Comparison of ENCODE assay signal across 25 cellular contexts in the genomic region with DNA sequence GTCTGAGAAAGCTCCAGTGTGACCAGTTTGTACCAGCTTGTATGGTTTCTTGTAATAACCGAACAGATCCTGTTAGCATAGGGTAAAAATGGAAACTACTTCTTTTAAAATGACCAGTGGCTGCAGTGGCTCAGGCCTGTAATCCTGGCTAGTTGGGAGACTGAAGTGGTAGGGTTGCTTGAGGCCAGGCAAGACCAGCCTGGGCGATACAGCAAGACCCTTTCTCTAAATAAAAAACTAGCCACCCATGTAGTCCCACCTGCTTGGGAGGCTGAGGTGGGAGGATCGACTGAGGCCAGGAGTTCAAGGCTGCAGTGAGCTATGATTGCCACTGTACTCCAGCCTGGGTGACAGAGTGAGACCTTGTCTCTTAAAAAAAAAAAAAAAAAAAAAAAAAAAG. TPM values are rescaled to one million over a fixed set of nuclear protein-coding genes. Genes with fewer than 3 reads are reported as not detected.
DNase-seq lines count a peak whose midpoint lies in the region; ATAC-seq and TF ChIP-seq lines count a peak whose summit lies in the region.
"Had no signal": no experiment of that assay in that cellular context is flagged by ENCODE, and none has a peak within 500 bp of the region (broad histone marks: within the 10 kb centered on the region; RNA-seq: fewer than 3 reads in every experiment).

No MANE protein-coding gene starts in this region.

- H3K9me3 Mint-ChIP-seq in T-helper 2 cell treated with Interferon-gamma antibody and Interleukin-4, amounts not matched to agents 5 μg/mL and 100 μg/mL, for 36 hours: no peaks in the 10 kb centered on the region
- H3K9me3 Mint-ChIP-seq in stimulated activated memory B cell treated with anti-CD40 and anti-IgM and Interleukin-4, amounts not matched to agents 10 μg/mL and 1 μg/mL and 100 μg/mL, for 72 hours: no peaks in the 10 kb centered on the region
- H3K9me3 Mint-ChIP-seq in activated naive CD4-positive, alpha-beta T cell treated with anti-CD3 and anti-CD28 coated beads for 36 hours: no peaks in the 10 kb centered on the region
- H3K9me3 Mint-ChIP-seq: activated CD4-positive, alpha-beta T cell treated with anti-CD3 and anti-CD28 coated beads, Interleukin-2, amount 10 ng/mL, durations not matched to agents 7 days and 5 days; T-cell had no signal

- TF ChIP-seq CTCF in VCaP (conservative IDR thresholded peaks at IDR 0.05): no peak

- H3K4me1 Mint-ChIP-seq in T-helper 2 cell treated with Interferon-gamma antibody and Interleukin-4, amounts not matched to agents 5 μg/mL and 100 μg/mL, for 36 hours (ENCODE audit: low read depth): peaks cover 20% of the 10 kb centered on the region
- peaks cover 42% of the 10 kb centered on the region for H3K4me1 Mint-ChIP-seq in stimulated activated memory B cell treated with anti-CD40 and anti-IgM and Interleukin-4, amounts not matched to agents 10 μg/mL and 1 μg/mL and 100 μg/mL, for 72 hours
- peaks cover 37% of the 10 kb centered on the region for H3K4me1 Mint-ChIP-seq in activated naive CD4-positive, alpha-beta T cell treated with anti-CD3 and anti-CD28 coated beads for 36 hours (ENCODE audit: low read depth)

- no peak overlapping the region for H3K4me3 Mint-ChIP-seq in T-helper 2 cell treated with Interferon-gamma antibody and Interleukin-4, amounts not matched to agents 5 μg/mL and 100 μg/mL, for 36 hours
- H3K4me3 Mint-ChIP-seq in stimulated activated memory B cell treated with anti-CD40 and anti-IgM and Interleukin-4, amounts not matched to agents 10 μg/mL and 1 μg/mL and 100 μg/mL, for 72 hours: no peak overlapping the region
- H3K4me3 Mint-ChIP-seq in activated naive CD4-positive, alpha-beta T cell treated with anti-CD3 and anti-CD28 coated beads for 36 hours: no peak overlapping the region
- H3K4me3 Mint-ChIP-seq: activated CD4-positive, alpha-beta T cell treated with anti-CD3 and anti-CD28 coated beads, Interleukin-2, amount 10 ng/mL, durations not matched to agents 7 days and 5 days; T-cell had no signal

- intact Hi-C loops in left colon (cut with DNase I, micrococcal nuclease): no loop called here
- intact Hi-C loops in activated naive CD4-positive, alpha-beta T cell treated with anti-CD3 and anti-CD28 coated beads for 36 hours (cut with micrococcal nuclease): no loop called here

- H3K27me3 Mint-ChIP-seq in T-helper 2 cell treated with Interferon-gamma antibody and Interleukin-4, amounts not matched to agents 5 μg/mL and 100 μg/mL, for 36 hours (ENCODE audit: low read depth): no peaks in the 10 kb centered on the region
- H3K27me3 Mint-ChIP-seq in stimulated activated memory B cell treated with anti-CD40 and anti-IgM and Interleukin-4, amounts not matched to agents 10 μg/mL and 1 μg/mL and 100 μg/mL, for 72 hours: no peaks in the 10 kb centered on the region
- no peaks in the 10 kb centered on the region for H3K27me3 Mint-ChIP-seq in activated naive CD4-positive, alpha-beta T cell treated with anti-CD3 and anti-CD28 coated beads for 36 hours (ENCODE audit: low read depth)
- H3K27me3 Mint-ChIP-seq: activated CD4-positive, alpha-beta T cell treated with anti-CD3 and anti-CD28 coated beads, Interleukin-2, amount 10 ng/mL, durations not matched to agents 7 days and 5 days; T-cell had no signal

- peak overlapping the region; percentile 39 for H3K27ac Mint-ChIP-seq in T-helper 2 cell treated with Interferon-gamma antibody and Interleukin-4, amounts not matched to agents 5 μg/mL and 100 μg/mL, for 36 hours
- peak overlapping the region; percentile 44 for H3K27ac Mint-ChIP-seq in stimulated activated memory B cell treated with anti-CD40 and anti-IgM and Interleukin-4, amounts not matched to agents 10 μg/mL and 1 μg/mL and 100 μg/mL, for 72 hours
- H3K27ac Mint-ChIP-seq in activated naive CD4-positive, alpha-beta T cell treated with anti-CD3 and anti-CD28 coated beads for 36 hours: no peak overlapping the region

- peaks cover 27% of the 10 kb centered on the region for H3K36me3 Mint-ChIP-seq in T-helper 2 cell treated with Interferon-gamma antibody and Interleukin-4, amounts not matched to agents 5 μg/mL and 100 μg/mL, for 36 hours (ENCODE audit: low read depth)
- H3K36me3 Mint-ChIP-seq in stimulated activated memory B cell treated with anti-CD40 and anti-IgM and Interleukin-4, amounts not matched to agents 10 μg/mL and 1 μg/mL and 100 μg/mL, for 72 hours: peaks cover 23% of the 10 kb centered on the region
- peaks cover 2% of the 10 kb centered on the region for H3K36me3 Mint-ChIP-seq in activated naive CD4-positive, alpha-beta T cell treated with anti-CD3 and anti-CD28 coated beads for 36 hours (ENCODE audit: low read depth)

- H3K27ac ChIP-seq in VCaP: peak overlapping the region; percentile 10; the same call in 1 of the 2 replicates
- H3K27ac ChIP-seq: 22Rv1, esophagus squamous epithelium, upper lobe of right lung had no signal

- CTCF ChIA-PET in activated naive CD4-positive, alpha-beta T cell treated with anti-CD3 and anti-CD28 coated beads for 36 hours (lab: Charles Lee): no interaction called here

- DNase-seq in T-helper 2 cell treated with Interferon-gamma antibody and Interleukin-4, amounts not matched to agents 5 μg/mL and 100 μg/mL, for 36 hours (ENCODE audit: low spot score): no peak
- DNase-seq in T-helper 2 cell (no peak), left colon (no peak), NCI-H774 (lab: John Stamatoyannopoulos, UW) (no peak), NCI-H2227 (lab: John Stamatoyannopoulos, UW; ENCODE audit: unreplicated experiment) (no peak)
- DNase-seq in activated naive CD4-positive, alpha-beta T cell treated with anti-CD3 and anti-CD28 coated beads for 36 hours: no peak
- DNase-seq: activated CD4-positive, alpha-beta T cell treated with anti-CD3 and anti-CD28 coated beads, Interleukin-2, amount 10 ng/mL, durations not matched to agents 7 days and 5 days; activated CD8-positive, alpha-beta memory T cell treated with anti-CD3 and anti-CD28 coated beads, Interleukin-2, amount 50 U/mL, for 4 hours; activated gamma-delta T cell treated with Interleukin-2 at 50 U/mL for 16 hours; amniotic stem cell; central memory CD4-positive, alpha-beta T cell; esophagus squamous epithelium; IMR-90; kidney; MG63; NCI-H1436 treated with DMSO at 0.1 percent for 48 hours; NCI-H2171; NCI-H748 treated with DMSO at 0.1 percent for 48 hours; SHP77; stimulated activated naive CD4-positive, alpha-beta T cell; T-cell; upper lobe of right lung had no signal

- ATAC-seq in left colon: peak; percentile 19
- no peak for ATAC-seq in stimulated activated memory B cell treated with anti-CD40 and anti-IgM and Interleukin-4, amounts not matched to agents 10 μg/mL and 1 μg/mL and 100 μg/mL, for 72 hours
- ATAC-seq: T-cell, upper lobe of right lung had no signal

RNA-seq across cellular contexts. Expression of a gene that starts 7.3 kb away (rescaled TPM):
- 100 to 1,000 TPM; 100 to 132 TPM for total RNA-seq in left colon
- total RNA-seq in activated naive CD4-positive, alpha-beta T cell treated with anti-CD3 and anti-CD28 coated beads for 36 hours: 10 to 100 TPM; 24.5 to 26.0 TPM
